In the genomic region with DNA sequence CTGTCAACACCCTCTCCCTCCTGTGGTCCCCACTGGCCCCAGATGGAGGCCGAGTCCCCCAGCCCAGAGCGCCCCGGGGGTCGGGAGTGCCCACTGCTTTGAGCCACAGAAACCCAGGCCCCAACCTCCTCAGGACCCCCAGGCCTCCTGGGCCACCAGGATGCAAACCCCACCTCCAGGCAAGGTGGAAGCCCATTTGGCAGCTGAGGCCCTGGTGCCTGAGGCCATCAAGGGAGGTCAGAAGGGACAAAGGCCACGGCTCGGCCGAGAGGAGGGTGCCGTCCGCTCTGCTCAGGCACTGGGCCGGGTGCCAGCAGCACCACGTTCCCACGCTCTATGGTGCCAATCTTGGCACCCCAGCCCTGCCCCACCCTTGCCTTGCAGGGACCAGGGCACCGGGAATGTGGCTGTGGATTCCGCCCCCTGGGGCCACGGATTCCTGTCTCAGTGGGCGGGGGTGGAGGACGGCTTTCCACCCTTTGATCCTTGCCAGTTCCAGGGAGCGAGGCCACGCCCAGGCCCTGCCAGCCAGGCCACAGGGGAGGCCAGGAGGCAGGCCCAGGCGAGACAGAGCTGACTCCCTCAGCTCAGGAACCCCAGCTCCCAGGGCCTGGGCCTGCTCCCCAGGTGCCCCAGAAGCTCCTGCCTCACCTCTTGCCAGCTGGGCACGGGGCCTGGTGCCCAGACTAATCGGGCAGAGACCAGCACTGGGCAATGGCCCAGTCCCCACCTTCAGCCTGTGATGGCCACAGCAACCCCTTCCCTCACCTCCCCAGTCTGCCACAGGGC, we compare ENCODE assay signal across 8 cellular contexts. TPM values are rescaled to one million over a fixed set of nuclear protein-coding genes. Genes with fewer than 3 reads are reported as not detected.
DNase-seq lines count a peak whose midpoint lies in the region; ATAC-seq, FAIRE-seq and TF ChIP-seq lines count a peak whose summit lies in the region.

No MANE protein-coding gene starts in this region.

- dilution Hi-C loops in endothelial cell of umbilical vein (cut with MboI; ENCODE audit: extremely low pct_ligation_motif_present, low sequenced_read_pairs), result no loop called here

- H3K9me3 ChIP-seq in CD4-positive, CD25-positive, alpha-beta regulatory T cell (ENCODE audit: control insufficient read depth in 2 of 2, low read length in 2 of 2), result no peaks in the 10 kb centered on the region
- H3K9me3 ChIP-seq in endothelial cell of umbilical vein (replicated peaks; ENCODE audit: control insufficient read depth, insufficient read depth, low read length), result no peaks in the 10 kb centered on the region

- H3K9ac ChIP-seq in endothelial cell of umbilical vein (replicated peaks; ENCODE audit: extremely low read depth, insufficient read depth, low read length), result no peak overlapping the region

- H2AFZ ChIP-seq in endothelial cell of umbilical vein (ENCODE audit: low read depth, low read length), result peak overlapping the region; percentile 10

- H3K4me3 ChIP-seq in CD4-positive, CD25-positive, alpha-beta regulatory T cell (ENCODE audit: low read depth, low read length), result no peak overlapping the region
- no peak overlapping the region for H3K4me3 ChIP-seq in endothelial cell of umbilical vein (replicated peaks in 1 of 3; ENCODE audit: insufficient read depth in 1 of 3, low read depth in 1 of 3, low read length in 3 of 3)

- no peak for DNase-seq in CD4-positive, CD25-positive, alpha-beta regulatory T cell
- DNase-seq in NCI-H2107 (lab: John Stamatoyannopoulos, UW), result peak; percentile 53
- no peak for DNase-seq in endothelial cell of umbilical vein (ENCODE audit: low read depth, low spot score)
- no peak for DNase-seq in neural crest cell (ENCODE audit: low read depth, low spot score)
- no peak for DNase-seq in amygdala (lab: John Stamatoyannopoulos, UW)
- DNase-seq in stimulated activated CD4-positive, alpha-beta T cell treated with anti-CD3 and anti-CD28 coated beads, Interleukin-4, amount 100 ng/mL, for 4 hours, result no peak
- no peak for DNase-seq in NCI-H446 treated with DMSO at 0.1 percent for 48 hours (lab: John Stamatoyannopoulos, UW)

- no peaks in the 10 kb centered on the region for H3K36me3 Mint-ChIP-seq in CD4-positive, CD25-positive, alpha-beta regulatory T cell
- H3K36me3 Mint-ChIP-seq in neural crest cell (ENCODE audit: low read depth), result no peaks in the 10 kb centered on the region

- no peaks in the 10 kb centered on the region for H3K27me3 ChIP-seq in CD4-positive, CD25-positive, alpha-beta regulatory T cell (ENCODE audit: control insufficient read depth, insufficient read depth, low read length)
- no peaks in the 10 kb centered on the region for H3K27me3 ChIP-seq in endothelial cell of umbilical vein (ENCODE audit: control insufficient read depth in 2 of 2, insufficient read depth in 2 of 2, low read length in 2 of 2)

- BruUV-seq in endothelial cell of umbilical vein (replicated peaks; lab: Mats Ljungman, UMichigan), result no TSS peak

- H3K36me3 ChIP-seq in CD4-positive, CD25-positive, alpha-beta regulatory T cell (ENCODE audit: control insufficient read depth, insufficient read depth, low read length), result no peaks in the 10 kb centered on the region
- H3K36me3 ChIP-seq in endothelial cell of umbilical vein (ENCODE audit: control insufficient read depth in 2 of 2, extremely low read depth in 1 of 2, insufficient read depth in 2 of 2, low read length in 2 of 2), result no peaks in the 10 kb centered on the region

- no peak overlapping the region for H3K4me2 ChIP-seq in endothelial cell of umbilical vein (ENCODE audit: insufficient read depth, low read length)

- no peak for ATAC-seq in CD4-positive, CD25-positive, alpha-beta regulatory T cell (ENCODE audit: low read depth in 2 of 2)
- ATAC-seq in HG03469 (IDR thresholded peaks at IDR 0.05; ENCODE audit: unreplicated experiment), result no peak

- H3K4me3 Mint-ChIP-seq in CD4-positive, CD25-positive, alpha-beta regulatory T cell, result peak overlapping the region; percentile 58 to 84 (median 74)
- peak overlapping the region; percentile 77 for H3K4me3 Mint-ChIP-seq in neural crest cell

- H3K79me2 ChIP-seq in endothelial cell of umbilical vein (ENCODE audit: control insufficient read depth, insufficient read depth, low read length), result no peaks in the 10 kb centered on the region

- no peak for TF ChIP-seq POLR2A in endothelial cell of umbilical vein (IDR thresholded peaks at IDR 0.05; ENCODE audit: low read depth, low read length)

- no peaks in the 10 kb centered on the region for H4K20me1 ChIP-seq in endothelial cell of umbilical vein (replicated peaks; ENCODE audit: control insufficient read depth, extremely low read depth, insufficient read depth, low read length)

- TF ChIP-seq CTCF in endothelial cell of umbilical vein (IDR thresholded peaks at IDR 0.05; ENCODE audit: extremely low read depth in 1 of 2, insufficient read depth in 1 of 2, low read depth in 1 of 2, low read length in 2 of 2) (no peak), neural crest cell (conservative IDR thresholded peaks at IDR 0.05) (no peak)

- POLR2A ChIA-PET in endothelial cell of umbilical vein (lab: Charles Lee), result no interaction called here

- no peaks in the 10 kb centered on the region for H3K9me1 ChIP-seq in endothelial cell of umbilical vein (replicated peaks; ENCODE audit: control insufficient read depth, extremely low read depth, insufficient read depth, low read length)

- peaks cover 6% of the 10 kb centered on the region for H3K27me3 Mint-ChIP-seq in CD4-positive, CD25-positive, alpha-beta regulatory T cell
- H3K27me3 Mint-ChIP-seq in neural crest cell (ENCODE audit: low read depth), result peaks cover 20% of the 10 kb centered on the region

- CTCF ChIA-PET in endothelial cell of umbilical vein (lab: Charles Lee), result interaction anchor here (0.7 to 2.9 kb wide), 9 partner anchors 73 to 399 kb away, joined by 5 to 58 read pairs (median 14); a partner anchor contains a TSS

- peaks cover 0 to 2% (median 0%) of the 10 kb centered on the region in 7 donors for H3K9me3 Mint-ChIP-seq in CD4-positive, CD25-positive, alpha-beta regulatory T cell
- no peaks in the 10 kb centered on the region for H3K9me3 Mint-ChIP-seq in neural crest cell

- peaks cover 36% of the 10 kb centered on the region for H3K4me1 ChIP-seq in CD4-positive, CD25-positive, alpha-beta regulatory T cell (ENCODE audit: control insufficient read depth, insufficient read depth, low read length, poor library complexity, severe bottlenecking)
- H3K4me1 ChIP-seq in endothelial cell of umbilical vein (ENCODE audit: control insufficient read depth, extremely low read depth, insufficient read depth, low read length), result peaks cover 29% of the 10 kb centered on the region

- H3K4me1 Mint-ChIP-seq in CD4-positive, CD25-positive, alpha-beta regulatory T cell, result peaks cover 3 to 39% (median 8%) of the 10 kb centered on the region in 4 donors
- peaks cover 11% of the 10 kb centered on the region for H3K4me1 Mint-ChIP-seq in neural crest cell

- H3K27ac ChIP-seq in CD4-positive, CD25-positive, alpha-beta regulatory T cell (ENCODE audit: insufficient read depth, low read length, poor library complexity, severe bottlenecking), result no peak overlapping the region
- H3K27ac ChIP-seq in endothelial cell of umbilical vein (ENCODE audit: insufficient read depth, low read depth, low read length), result no peak overlapping the region

- no peak for FAIRE-seq in endothelial cell of umbilical vein (lab: Jason Lieb, UNC)

- intact Hi-C loops in endothelial cell of umbilical vein (cut with micrococcal nuclease), result loop anchor here (2.0 kb wide), 3 partner anchors 105 to 399 kb away; a partner anchor contains a TSS

- H3K27ac Mint-ChIP-seq in CD4-positive, CD25-positive, alpha-beta regulatory T cell, result peak overlapping the region in 2 of 3 donors; percentile 60 to 82
- H3K27ac Mint-ChIP-seq in neural crest cell (ENCODE audit: unreplicated experiment), result no peak overlapping the region

TF ChIP-seq in endothelial cell of umbilical vein, 7 proteins besides CTCF, POLR2A, EP300 and RAD21:
- no peak for TF ChIP-seq POLR2AphosphoS5 (IDR thresholded peaks at IDR 0.05; ENCODE audit: insufficient read depth, low read depth, low read length)
- TF ChIP-seq, protein P1, sequence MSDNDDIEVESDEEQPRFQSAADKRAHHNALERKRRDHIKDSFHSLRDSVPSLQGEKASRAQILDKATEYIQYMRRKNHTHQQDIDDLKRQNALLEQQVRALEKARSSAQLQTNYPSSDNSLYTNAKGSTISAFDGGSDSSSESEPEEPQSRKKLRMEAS (IDR thresholded peaks at IDR 0.05; ENCODE audit: insufficient read depth, insufficient read length), result no peak
- no peak for TF ChIP-seq JUN (IDR thresholded peaks at IDR 0.05; ENCODE audit: borderline replicate concordance, insufficient read depth, insufficient read length, low read depth)
- TF ChIP-seq MYC (IDR thresholded peaks at IDR 0.05; ENCODE audit: low read depth, low read length), result no peak
- TF ChIP-seq FOS (IDR thresholded peaks at IDR 0.05; ENCODE audit: borderline replicate concordance, insufficient read depth, low read length), result no peak
- TF ChIP-seq EZH2 (IDR thresholded peaks at IDR 0.05; ENCODE audit: borderline replicate concordance, low read depth, low read length, severe bottlenecking), result no peak
- TF ChIP-seq GATA2 (IDR thresholded peaks at IDR 0.05; ENCODE audit: insufficient read depth, insufficient read length, low read depth, low read length), result no peak

RNA-seq across cellular contexts. Expression of a gene that starts 26.3 kb away (rescaled TPM):
- total RNA-seq in CD4-positive, CD25-positive, alpha-beta regulatory T cell, result 94.5 TPM
- polyA plus RNA-seq in CD4-positive, CD25-positive, alpha-beta regulatory T cell, result 10 to 100 TPM in 3 of 4 donors, 1 to 10 TPM in 1; 8.8 to 17.5 (median 14.6) TPM
- not detected in 2 replicates for total RNA-seq in endothelial cell of umbilical vein
- polyA plus RNA-seq in endothelial cell of umbilical vein, result not detected in 2 replicates
- polyA plus RNA-seq in endothelial cell of umbilical vein (2011; cell fraction: cytosol; rRNA removed), result 0.03 TPM in 1 of 2 replicates, not detected in the other
- not detected in 2 replicates for polyA plus RNA-seq in endothelial cell of umbilical vein (2011; cell fraction: nucleus; rRNA removed)
- 0.13 and 0.30 TPM in 2 replicates for polyA plus RNA-seq in endothelial cell of umbilical vein (2012)
- polyA minus RNA-seq in endothelial cell of umbilical vein, result 0.56 TPM in 1 of 2 replicates, not detected in the other
- not detected for polyA minus RNA-seq in endothelial cell of umbilical vein (2011; cell fraction: cytosol; rRNA and poly(A)+ RNA removed)
- not detected in 2 replicates for polyA minus RNA-seq in endothelial cell of umbilical vein (2011; cell fraction: nucleus; rRNA and poly(A)+ RNA removed)
- not detected in 2 replicates for total RNA-seq in neural crest cell

Comparison
In these comparisons a context has a peak if more than half of its experiments do, and no peak if none do; other contexts are left out.
1. RNA of a gene that starts 26.3 kb away (total RNA-seq): 94.5 TPM in CD4-positive, CD25-positive, alpha-beta regulatory T cell (single experiment); not detected in endothelial cell of umbilical vein and not detected in neural crest cell; every median in the first group is over 10 times any median in the second.